ENCODE assay signal across 18 cellular contexts in genomic region chr19:38043649-38044144, GRCh38.
DNase-seq lines count a peak whose midpoint lies in the region; ATAC-seq and TF ChIP-seq lines count a peak whose summit lies in the region.
"Had no signal": no experiment of that assay in that cellular context is flagged by ENCODE, and none has a peak within 500 bp of the region (broad histone marks: within the 10 kb centered on the region; RNA-seq: fewer than 3 reads in every experiment).

No MANE protein-coding gene starts in this region.

- no peak for ATAC-seq in CD4-positive, CD25-positive, alpha-beta regulatory T cell (ENCODE audit: low read depth in 2 of 2)
- ATAC-seq in activated T-helper 17 cell treated with anti-CD3 and anti-CD28 coated beads, Interleukin-2, amount 50 U/mL, for 72 hours (replicated peaks) = no peak
- no peak for ATAC-seq in naive thymus-derived CD8-positive, alpha-beta T cell
- no peak for ATAC-seq in GM21515 (IDR thresholded peaks at IDR 0.05; ENCODE audit: unreplicated experiment)
- ATAC-seq: Panc1 had no signal

- H3K36me3 Mint-ChIP-seq in CD4-positive, CD25-positive, alpha-beta regulatory T cell = peaks cover 14% of the 10 kb centered on the region
- peaks cover 9% of the 10 kb centered on the region for H3K36me3 Mint-ChIP-seq in IgD-negative memory B cell
- H3K36me3 Mint-ChIP-seq in activated T-helper 17 cell treated with anti-CD3 and anti-CD28 coated beads, Interleukin-2, amount 50 U/mL, for 72 hours (ENCODE audit: low read depth) = no peaks in the 10 kb centered on the region
- H3K36me3 Mint-ChIP-seq in naive thymus-derived CD8-positive, alpha-beta T cell = no peaks in the 10 kb centered on the region

- peak overlapping the region in 1 of 4 donors; percentile 43 for H3K4me3 Mint-ChIP-seq in CD4-positive, CD25-positive, alpha-beta regulatory T cell
- peak overlapping the region in 3 of 4 donors; percentile 47 to 84 (median 75) for H3K4me3 Mint-ChIP-seq in IgD-negative memory B cell
- H3K4me3 Mint-ChIP-seq in activated T-helper 17 cell treated with anti-CD3 and anti-CD28 coated beads, Interleukin-2, amount 50 U/mL, for 72 hours = no peak overlapping the region
- H3K4me3 Mint-ChIP-seq in naive thymus-derived CD8-positive, alpha-beta T cell = peak overlapping the region in 1 of 10 donors; percentile 29
- H3K4me3 Mint-ChIP-seq: activated naive CD8-positive, alpha-beta T cell; CD14-positive monocyte had no signal

- no peaks in the 10 kb centered on the region for H3K9me3 ChIP-seq in CD4-positive, CD25-positive, alpha-beta regulatory T cell (ENCODE audit: control insufficient read depth in 2 of 2, low read length in 2 of 2)
- H3K9me3 ChIP-seq in Peyer's patch = no peaks in the 10 kb centered on the region

- POLR2A ChIA-PET in naive thymus-derived CD8-positive, alpha-beta T cell (lab: Charles Lee) = no interaction called here

- peaks cover 30% of the 10 kb centered on the region for H3K4me1 ChIP-seq in CD4-positive, CD25-positive, alpha-beta regulatory T cell (ENCODE audit: control insufficient read depth, insufficient read depth, low read length, poor library complexity, severe bottlenecking)
- peaks cover 0 to 31% (median 13%) of the 10 kb centered on the region in 4 donors for H3K4me1 ChIP-seq in Peyer's patch
- H3K4me1 ChIP-seq: left ventricle myocardium inferior had no signal

- no peaks in the 10 kb centered on the region for H3K27me3 Mint-ChIP-seq in CD4-positive, CD25-positive, alpha-beta regulatory T cell
- H3K27me3 Mint-ChIP-seq in IgD-negative memory B cell = no peaks in the 10 kb centered on the region
- no peaks in the 10 kb centered on the region for H3K27me3 Mint-ChIP-seq in activated T-helper 17 cell treated with anti-CD3 and anti-CD28 coated beads, Interleukin-2, amount 50 U/mL, for 72 hours
- H3K27me3 Mint-ChIP-seq in naive thymus-derived CD8-positive, alpha-beta T cell = no peaks in the 10 kb centered on the region
- H3K27me3 Mint-ChIP-seq: activated naive CD8-positive, alpha-beta T cell had no signal

- no peaks in the 10 kb centered on the region for H3K36me3 ChIP-seq in CD4-positive, CD25-positive, alpha-beta regulatory T cell (ENCODE audit: control insufficient read depth, insufficient read depth, low read length)
- H3K36me3 ChIP-seq in Peyer's patch = no peaks in the 10 kb centered on the region
- H3K36me3 ChIP-seq: cardiac muscle cell, left ventricle myocardium inferior had no signal

- no peak for TF ChIP-seq POLR2A in Peyer's patch (IDR thresholded peaks at IDR 0.05)

- no peak overlapping the region for H3K27ac ChIP-seq in CD4-positive, CD25-positive, alpha-beta regulatory T cell (ENCODE audit: insufficient read depth, low read length, poor library complexity, severe bottlenecking)
- no peak overlapping the region for H3K27ac ChIP-seq in Peyer's patch
- H3K27ac ChIP-seq: cardiac muscle cell, left ventricle myocardium inferior had no signal

- no peak for TF ChIP-seq CTCF in Peyer's patch (IDR thresholded peaks at IDR 0.05)

- no peak overlapping the region for H3K4me3 ChIP-seq in CD4-positive, CD25-positive, alpha-beta regulatory T cell (ENCODE audit: low read depth, low read length)
- H3K4me3 ChIP-seq in Peyer's patch = no peak overlapping the region
- H3K4me3 ChIP-seq: cardiac muscle cell, GM23248, left ventricle myocardium inferior had no signal

- peaks cover 0 to 2% (median 0%) of the 10 kb centered on the region in 7 donors for H3K9me3 Mint-ChIP-seq in CD4-positive, CD25-positive, alpha-beta regulatory T cell
- no peaks in the 10 kb centered on the region for H3K9me3 Mint-ChIP-seq in IgD-negative memory B cell
- no peaks in the 10 kb centered on the region for H3K9me3 Mint-ChIP-seq in activated T-helper 17 cell treated with anti-CD3 and anti-CD28 coated beads, Interleukin-2, amount 50 U/mL, for 72 hours
- H3K9me3 Mint-ChIP-seq in naive thymus-derived CD8-positive, alpha-beta T cell = peaks cover 0 to 4% (median 0%) of the 10 kb centered on the region in 9 donors

- H3K27me3 ChIP-seq in CD4-positive, CD25-positive, alpha-beta regulatory T cell (ENCODE audit: control insufficient read depth, insufficient read depth, low read length) = no peaks in the 10 kb centered on the region
- no peaks in the 10 kb centered on the region for H3K27me3 ChIP-seq in Peyer's patch
- H3K27me3 ChIP-seq: cardiac muscle cell had no signal

- H3K27ac Mint-ChIP-seq in CD4-positive, CD25-positive, alpha-beta regulatory T cell = peak overlapping the region in 2 of 3 donors; percentile 81 to 89
- peak overlapping the region; percentile 54 to 99 (median 95) for H3K27ac Mint-ChIP-seq in IgD-negative memory B cell
- peak overlapping the region; percentile 94 for H3K27ac Mint-ChIP-seq in activated T-helper 17 cell treated with anti-CD3 and anti-CD28 coated beads, Interleukin-2, amount 50 U/mL, for 72 hours
- peak overlapping the region in 7 of 10 donors; percentile 6 to 92 (median 71) for H3K27ac Mint-ChIP-seq in naive thymus-derived CD8-positive, alpha-beta T cell
- H3K27ac Mint-ChIP-seq: activated naive CD8-positive, alpha-beta T cell had no signal

- peaks cover 6 to 48% (median 23%) of the 10 kb centered on the region in 4 donors for H3K4me1 Mint-ChIP-seq in CD4-positive, CD25-positive, alpha-beta regulatory T cell
- H3K4me1 Mint-ChIP-seq in IgD-negative memory B cell = peaks cover 43 to 52% (median 50%) of the 10 kb centered on the region in 3 donors
- H3K4me1 Mint-ChIP-seq in activated T-helper 17 cell treated with anti-CD3 and anti-CD28 coated beads, Interleukin-2, amount 50 U/mL, for 72 hours = peaks cover 27% of the 10 kb centered on the region
- peaks cover 23 to 49% (median 42%) of the 10 kb centered on the region in 4 donors for H3K4me1 Mint-ChIP-seq in naive thymus-derived CD8-positive, alpha-beta T cell

- DNase-seq in CD4-positive, CD25-positive, alpha-beta regulatory T cell = no peak
- DNase-seq in naive thymus-derived CD8-positive, alpha-beta T cell = peak in 1 of 10 donors; percentile 52
- DNase-seq in AG08395 (ENCODE audit: low spot score) = no peak
- no peak for DNase-seq in Peyer's patch
- DNase-seq: effector memory CD4-positive, alpha-beta T cell; GM23248; left ventricle myocardium inferior; NCI-H187 treated with DMSO at 0.1 percent for 48 hours; NCI-H524; stimulated activated CD4-positive, alpha-beta T cell treated with anti-CD3 and anti-CD28 coated beads, Interleukin-15, amount 100 ng/mL, for 24 hours; SW 1271 had no signal
